In genomic region chr19:51293571-51294210, GRCh38 we compare ENCODE assay signal across 22 cellular contexts. TPM values are rescaled to one million over a fixed set of nuclear protein-coding genes. Genes with fewer than 3 reads are reported as not detected.
DNase-seq lines count a peak whose midpoint lies in the region; ATAC-seq and TF ChIP-seq lines count a peak whose summit lies in the region.
"Had no signal": no experiment of that assay in that cellular context is flagged by ENCODE, and none has a peak within 500 bp of the region (broad histone marks: within the 10 kb centered on the region; RNA-seq: fewer than 3 reads in every experiment).

No MANE protein-coding gene starts in this region.

- DNase-seq in endothelial cell (ENCODE audit: low spot score) (no peak), iPS-NIHi7 (ENCODE audit: extremely low spot score) (peak; percentile 49), posterior vena cava (ENCODE audit: low spot score) (no peak), hippocampal formation (lab: John Stamatoyannopoulos, UW) (no peak)
- DNase-seq in activated CD4-positive, alpha-beta T cell treated with anti-CD3 and anti-CD28 coated beads for 36 hours = no peak
- no peak for DNase-seq in stimulated activated CD4-positive, alpha-beta T cell treated with anti-CD3 and anti-CD28 coated beads, Interleukin-4, amount 100 ng/mL, for 1 hour
- DNase-seq: AML-193, COR-L47, DMS 273 treated with DMSO at 0.1 percent for 48 hours, NCI-H1105, NCI-H1694 treated with DMSO at 0.1 percent for 48 hours, NCI-H2107, NCI-H2227 treated with DMSO at 0.1 percent for 48 hours, NCI-H510A treated with DMSO at 0.1 percent for 48 hours, SHP77 treated with DMSO at 0.1 percent for 48 hours, SK-N-SH had no signal

- H4K20me1 ChIP-seq in BLaER1 = no peaks in the 10 kb centered on the region

- peak overlapping the region; percentile 62 for H3K4me3 ChIP-seq in BLaER1
- H3K4me3 ChIP-seq in HUES6 (ENCODE audit: low read depth, low read length) = peak overlapping the region; percentile 50
- H3K4me3 ChIP-seq: K562 had no signal

- peak overlapping the region; percentile 91 for H3K4me2 ChIP-seq in BLaER1
- H3K4me2 ChIP-seq: SK-N-SH had no signal

- CTCF ChIA-PET in activated CD4-positive, alpha-beta T cell treated with anti-CD3 and anti-CD28 coated beads for 36 hours (lab: Charles Lee) = interaction anchor here (0.7 kb wide), 1 partner anchor 32 kb away, joined by 3 read pairs; no protein-coding TSS in a partner anchor

- H3K27ac ChIP-seq in BLaER1 (peak overlapping the region; percentile 90), HUES6 (ENCODE audit: low read depth, low read length) (peak overlapping the region; percentile 90)
- H3K27ac ChIP-seq: 22Rv1 had no signal

- peak overlapping the region; percentile 82 for H3K27ac Mint-ChIP-seq in endothelial cell (ENCODE audit: unreplicated experiment)
- H3K27ac Mint-ChIP-seq in activated CD4-positive, alpha-beta T cell treated with anti-CD3 and anti-CD28 coated beads for 36 hours = no peak overlapping the region

- H3K4me1 ChIP-seq in BLaER1 (peaks cover 56% of the 10 kb centered on the region), HUES6 (ENCODE audit: control insufficient read depth, insufficient read depth, low read length) (peaks cover 49% of the 10 kb centered on the region)

- peak overlapping the region; percentile 51 for H3K4me3 Mint-ChIP-seq in endothelial cell (ENCODE audit: unreplicated experiment)
- no peak overlapping the region for H3K4me3 Mint-ChIP-seq in activated CD4-positive, alpha-beta T cell treated with anti-CD3 and anti-CD28 coated beads for 36 hours

- H3K9me3 Mint-ChIP-seq in endothelial cell (ENCODE audit: unreplicated experiment) = no peaks in the 10 kb centered on the region
- H3K9me3 Mint-ChIP-seq in activated CD4-positive, alpha-beta T cell treated with anti-CD3 and anti-CD28 coated beads for 36 hours (ENCODE audit: low read depth) = no peaks in the 10 kb centered on the region

- TF ChIP-seq CTCF in endothelial cell (IDR thresholded peaks at IDR 0.05; ENCODE audit: unreplicated experiment) = no peak

- no peaks in the 10 kb centered on the region for H3K27me3 ChIP-seq in BLaER1
- no peaks in the 10 kb centered on the region; the same call in 1 of the 2 replicates for H3K27me3 ChIP-seq in HUES6 (ENCODE audit: control insufficient read depth, insufficient read depth, low read length)

- H3K9me3 ChIP-seq in BLaER1 (peaks cover 7% of the 10 kb centered on the region; the same call in 1 of the 2 replicates), HUES6 (ENCODE audit: control insufficient read depth, insufficient read depth, low read depth, low read length) (peaks cover 10% of the 10 kb centered on the region)
- H3K9me3 ChIP-seq: SK-N-SH had no signal

- ATAC-seq in activated CD4-positive, alpha-beta T cell treated with anti-CD3 and anti-CD28 coated beads for 36 hours = no peak

- H3K36me3 ChIP-seq in BLaER1 (no peaks in the 10 kb centered on the region), HUES6 (ENCODE audit: control insufficient read depth, insufficient read depth, low read length) (no peaks in the 10 kb centered on the region)

- intact Hi-C loops in activated CD4-positive, alpha-beta T cell treated with anti-CD3 and anti-CD28 coated beads for 36 hours (cut with DNase I, micrococcal nuclease) = no loop called here
- intact Hi-C loops in posterior vena cava (cut with DNase I) = no loop called here

- peak overlapping the region; percentile 78 for H3K9ac ChIP-seq in BLaER1
- peak overlapping the region; percentile 95 for H3K9ac ChIP-seq in HUES6 (ENCODE audit: low read length)
- H3K9ac ChIP-seq: SK-N-SH had no signal

- H3K27me3 Mint-ChIP-seq in endothelial cell (ENCODE audit: unreplicated experiment) = peaks cover 9% of the 10 kb centered on the region
- H3K27me3 Mint-ChIP-seq in activated CD4-positive, alpha-beta T cell treated with anti-CD3 and anti-CD28 coated beads for 36 hours = no peaks in the 10 kb centered on the region

- no peaks in the 10 kb centered on the region for H3K36me3 Mint-ChIP-seq in endothelial cell (ENCODE audit: low read depth, unreplicated experiment)
- no peaks in the 10 kb centered on the region for H3K36me3 Mint-ChIP-seq in activated CD4-positive, alpha-beta T cell treated with anti-CD3 and anti-CD28 coated beads for 36 hours (ENCODE audit: low read depth)

- H3K4me1 Mint-ChIP-seq in endothelial cell (ENCODE audit: unreplicated experiment) = peaks cover 28% of the 10 kb centered on the region
- no peaks in the 10 kb centered on the region for H3K4me1 Mint-ChIP-seq in activated CD4-positive, alpha-beta T cell treated with anti-CD3 and anti-CD28 coated beads for 36 hours

- POLR2A ChIA-PET in activated CD4-positive, alpha-beta T cell treated with anti-CD3 and anti-CD28 coated beads for 36 hours (lab: Charles Lee) = no interaction called here

RNA-seq across cellular contexts. Expression of gene IGLON5, which starts 17.8 kb away (rescaled TPM):
- total RNA-seq in endothelial cell (ENCODE audit: unreplicated experiment) (114 TPM), posterior vena cava (under 1 TPM; 0.19 to 0.33 TPM)
- total RNA-seq in activated CD4-positive, alpha-beta T cell treated with anti-CD3 and anti-CD28 coated beads for 36 hours = under 1 TPM; 0.18 to 0.28 TPM
- total RNA-seq: Daoy, RPMI7951 had no signal

RNA-seq across cellular contexts. Expression of gene SIGLECL1, which starts 42.8 kb away (rescaled TPM):
- total RNA-seq in endothelial cell (ENCODE audit: unreplicated experiment) = 2.8 TPM
- not detected for total RNA-seq in activated CD4-positive, alpha-beta T cell treated with anti-CD3 and anti-CD28 coated beads for 36 hours
- total RNA-seq in posterior vena cava = not detected
- total RNA-seq: K562, RPMI7951 had no signal

RNA-seq across cellular contexts. Expression of gene VSIG10L, which starts 48.2 kb away (rescaled TPM):
- total RNA-seq in endothelial cell (ENCODE audit: unreplicated experiment) (5.9 TPM), posterior vena cava (1 to 10 TPM; 2.0 to 2.9 TPM)
- 1 to 10 TPM; 4.5 to 4.6 TPM for total RNA-seq in activated CD4-positive, alpha-beta T cell treated with anti-CD3 and anti-CD28 coated beads for 36 hours

Comparison
In these comparisons a context has a peak if more than half of its experiments do, and no peak if none do; other contexts are left out.
1. RNA of gene IGLON5, which starts 17.8 kb away (total RNA-seq): 114 TPM in endothelial cell (single experiment); 0.19 to 0.33 TPM in posterior vena cava and 0.18 to 0.28 TPM in activated CD4-positive, alpha-beta T cell treated with anti-CD3 and anti-CD28 coated beads for 36 hours; every median in the first group is over 10 times any median in the second.